In genomic region chr9:113233146-113233545, GRCh38 we compare ENCODE assay signal across 9 cellular contexts. TPM values are rescaled to one million over a fixed set of nuclear protein-coding genes. Genes with fewer than 3 reads are reported as not detected.
DNase-seq lines count a peak whose midpoint lies in the region; ATAC-seq, FAIRE-seq and TF ChIP-seq lines count a peak whose summit lies in the region.
"Had no signal": no experiment of that assay in that cellular context is flagged by ENCODE, and none has a peak within 500 bp of the region (broad histone marks: within the 10 kb centered on the region; RNA-seq: fewer than 3 reads in every experiment).

No MANE protein-coding gene starts in this region.

- TF ChIP-seq CTCF in endothelial cell of umbilical vein (IDR thresholded peaks at IDR 0.05; ENCODE audit: extremely low read depth in 1 of 2, insufficient read depth in 1 of 2, low read depth in 1 of 2, low read length in 2 of 2): no peak

- H3K4me3 ChIP-seq in endothelial cell of umbilical vein (replicated peaks in 1 of 3; ENCODE audit: insufficient read depth in 1 of 3, low read depth in 1 of 3, low read length in 3 of 3): peak overlapping the region in 1 of 3 experiments; percentile 31
- peak overlapping the region in 1 of 5 donors; percentile 20 for H3K4me3 ChIP-seq in subcutaneous abdominal adipose tissue (ENCODE audit: low read depth in 1 of 5, low read length in 5 of 5)

- no peaks in the 10 kb centered on the region for H3K9me1 ChIP-seq in endothelial cell of umbilical vein (replicated peaks; ENCODE audit: control insufficient read depth, extremely low read depth, insufficient read depth, low read length)

- H3K36me3 ChIP-seq in endothelial cell of umbilical vein (ENCODE audit: control insufficient read depth in 2 of 2, extremely low read depth in 1 of 2, insufficient read depth in 2 of 2, low read length in 2 of 2) (no peaks in the 10 kb centered on the region), subcutaneous abdominal adipose tissue (ENCODE audit: control insufficient read depth in 5 of 5, insufficient read depth in 5 of 5, low read length in 5 of 5) (no peaks in the 10 kb centered on the region)

- dilution Hi-C loops in endothelial cell of umbilical vein (cut with MboI; ENCODE audit: extremely low pct_ligation_motif_present, low sequenced_read_pairs): no loop called here

- peak overlapping the region; percentile 90 for H3K27ac Mint-ChIP-seq in activated CD8-positive, alpha-beta memory T cell treated with anti-CD3 and anti-CD28 coated beads, Interleukin-2, amount 10 ng/mL, durations not matched to agents 7 days and 5 days

- H3K36me3 Mint-ChIP-seq in activated CD8-positive, alpha-beta memory T cell treated with anti-CD3 and anti-CD28 coated beads, Interleukin-2, amount 10 ng/mL, durations not matched to agents 7 days and 5 days: no peaks in the 10 kb centered on the region

- intact Hi-C loops in endothelial cell of umbilical vein (cut with micrococcal nuclease): no loop called here

- H3K27me3 Mint-ChIP-seq in activated CD8-positive, alpha-beta memory T cell treated with anti-CD3 and anti-CD28 coated beads, Interleukin-2, amount 10 ng/mL, durations not matched to agents 7 days and 5 days: no peaks in the 10 kb centered on the region

- H3K27me3 ChIP-seq in endothelial cell of umbilical vein (ENCODE audit: control insufficient read depth in 2 of 2, insufficient read depth in 2 of 2, low read length in 2 of 2) (no peaks in the 10 kb centered on the region), subcutaneous abdominal adipose tissue (ENCODE audit: control insufficient read depth in 5 of 5, insufficient read depth in 4 of 5, low read length in 5 of 5) (no peaks in the 10 kb centered on the region)

- POLR2A ChIA-PET in endothelial cell of umbilical vein (lab: Charles Lee): no interaction called here

- no peak overlapping the region for H3K9ac ChIP-seq in endothelial cell of umbilical vein (replicated peaks; ENCODE audit: extremely low read depth, insufficient read depth, low read length)
- H3K9ac ChIP-seq in subcutaneous abdominal adipose tissue (ENCODE audit: low read length in 5 of 5): peak overlapping the region in 3 of 5 donors; percentile 39 to 51 (median 50)

- H3K27ac ChIP-seq in endothelial cell of umbilical vein (ENCODE audit: insufficient read depth, low read depth, low read length) (peak overlapping the region; percentile 41), subcutaneous abdominal adipose tissue (ENCODE audit: low read depth, low read length) (peak overlapping the region; percentile 56)

- CTCF ChIA-PET in activated CD8-positive, alpha-beta memory T cell treated with anti-CD3 and anti-CD28 coated beads, Interleukin-2, amount 10 ng/mL, durations not matched to agents 7 days and 5 days (lab: Charles Lee): interaction anchor here (0.9 to 2.6 kb wide), 5 partner anchors 11 to 42 kb away, joined by 3 to 13 read pairs (median 3); partner anchors contain the start of genes CDC26, FKBP15, PRPF4 and SLC31A1
- CTCF ChIA-PET in endothelial cell of umbilical vein (lab: Charles Lee): interaction anchor here (0.7 kb wide), 1 partner anchor 12 kb away, joined by 3 read pairs; the partner anchor contains the start of genes FKBP15 and SLC31A1

- H3K9me3 ChIP-seq in endothelial cell of umbilical vein (replicated peaks; ENCODE audit: control insufficient read depth, insufficient read depth, low read length) (no peaks in the 10 kb centered on the region), subcutaneous abdominal adipose tissue (ENCODE audit: control insufficient read depth in 5 of 5, low read length in 5 of 5) (no peaks in the 10 kb centered on the region)

- no peaks in the 10 kb centered on the region for H3K9me3 Mint-ChIP-seq in activated CD8-positive, alpha-beta memory T cell treated with anti-CD3 and anti-CD28 coated beads, Interleukin-2, amount 10 ng/mL, durations not matched to agents 7 days and 5 days (ENCODE audit: low read depth)

- no peak for TF ChIP-seq POLR2A in endothelial cell of umbilical vein (IDR thresholded peaks at IDR 0.05; ENCODE audit: low read depth, low read length)

- H3K4me1 Mint-ChIP-seq in activated CD8-positive, alpha-beta memory T cell treated with anti-CD3 and anti-CD28 coated beads, Interleukin-2, amount 10 ng/mL, durations not matched to agents 7 days and 5 days: peaks cover 25% of the 10 kb centered on the region

- H4K20me1 ChIP-seq in endothelial cell of umbilical vein (replicated peaks; ENCODE audit: control insufficient read depth, extremely low read depth, insufficient read depth, low read length): no peaks in the 10 kb centered on the region

- ATAC-seq in activated CD8-positive, alpha-beta memory T cell treated with anti-CD3 and anti-CD28 coated beads, Interleukin-2, amount 10 ng/mL, durations not matched to agents 7 days and 5 days: peak; percentile 40

- H3K4me3 Mint-ChIP-seq in activated CD8-positive, alpha-beta memory T cell treated with anti-CD3 and anti-CD28 coated beads, Interleukin-2, amount 10 ng/mL, durations not matched to agents 7 days and 5 days: peak overlapping the region; percentile 47

- no peaks in the 10 kb centered on the region for H3K79me2 ChIP-seq in endothelial cell of umbilical vein (ENCODE audit: control insufficient read depth, insufficient read depth, low read length)

- peaks cover 13% of the 10 kb centered on the region for H3K4me1 ChIP-seq in endothelial cell of umbilical vein (ENCODE audit: control insufficient read depth, extremely low read depth, insufficient read depth, low read length)
- peaks cover 0 to 24% (median 22%) of the 10 kb centered on the region in 5 donors for H3K4me1 ChIP-seq in subcutaneous abdominal adipose tissue (ENCODE audit: control insufficient read depth in 5 of 5, insufficient read depth in 5 of 5, low read length in 5 of 5)

- peak overlapping the region; percentile 71 for H3K4me2 ChIP-seq in endothelial cell of umbilical vein (ENCODE audit: insufficient read depth, low read length)

- no peak for DNase-seq in activated CD8-positive, alpha-beta memory T cell treated with anti-CD3 and anti-CD28 coated beads, Interleukin-2, amount 10 ng/mL, durations not matched to agents 7 days and 5 days
- no peak for DNase-seq in activated CD8-positive, alpha-beta memory T cell treated with anti-CD3 and anti-CD28 coated beads, Interleukin-2, amount 50 U/mL, for 4 hours
- DNase-seq in Kasumi-1 (lab: John Stamatoyannopoulos, UW) (peak; percentile 65 to 75), endothelial cell of umbilical vein (ENCODE audit: low read depth, low spot score) (peak; percentile 83), NCI-H748 (lab: John Stamatoyannopoulos, UW; ENCODE audit: unreplicated experiment) (no peak), NCI-H2227 treated with DMSO at 0.1 percent for 48 hours (lab: John Stamatoyannopoulos, UW) (no peak)
- DNase-seq in activated naive CD4-positive, alpha-beta T cell treated with anti-CD3 and anti-CD28 coated beads, Interleukin-2, amount 50 U/mL, for 16 hours: no peak
- DNase-seq: hippocampal formation had no signal

- FAIRE-seq in endothelial cell of umbilical vein (lab: Jason Lieb, UNC): peak; percentile 76

- peak overlapping the region; percentile 32 for H2AFZ ChIP-seq in endothelial cell of umbilical vein (ENCODE audit: low read depth, low read length)

- BruUV-seq in endothelial cell of umbilical vein (replicated peaks; lab: Mats Ljungman, UMichigan): no TSS peak

RNA-seq across cellular contexts. Expression of gene SLC31A1, which starts 11.8 kb away (rescaled TPM):
- 10 to 100 TPM in 1 of 2 experiments, 1 to 10 TPM in 1; 8.7 to 12.2 TPM for total RNA-seq in activated CD8-positive, alpha-beta memory T cell treated with anti-CD3 and anti-CD28 coated beads, Interleukin-2, amount 10 ng/mL, durations not matched to agents 7 days and 5 days
- total RNA-seq in endothelial cell of umbilical vein: 20.8 and 22.7 TPM in 2 replicates
- polyA plus RNA-seq in endothelial cell of umbilical vein: 11.3 and 13.5 TPM in 2 replicates
- 13.5 and 14.7 TPM in 2 replicates for polyA plus RNA-seq in endothelial cell of umbilical vein (2011; cell fraction: cytosol; rRNA removed)
- polyA plus RNA-seq in endothelial cell of umbilical vein (2011; cell fraction: nucleus; rRNA removed): 4.1 and 5.5 TPM in 2 replicates
- polyA plus RNA-seq in endothelial cell of umbilical vein (2012): 23.8 and 24.1 TPM in 2 replicates
- 19.5 and 20.4 TPM in 2 replicates for polyA minus RNA-seq in endothelial cell of umbilical vein
- 16.5 TPM for polyA minus RNA-seq in endothelial cell of umbilical vein (2011; cell fraction: cytosol; rRNA and poly(A)+ RNA removed)
- 5.2 and 6.4 TPM in 2 replicates for polyA minus RNA-seq in endothelial cell of umbilical vein (2011; cell fraction: nucleus; rRNA and poly(A)+ RNA removed)

RNA-seq across cellular contexts. Expression of gene FKBP15, which starts 12.1 kb away (rescaled TPM):
- 10 to 100 TPM; 40.4 to 42.8 TPM for total RNA-seq in activated CD8-positive, alpha-beta memory T cell treated with anti-CD3 and anti-CD28 coated beads, Interleukin-2, amount 10 ng/mL, durations not matched to agents 7 days and 5 days
- total RNA-seq in endothelial cell of umbilical vein: 24.6 and 26.8 TPM in 2 replicates
- 16.8 and 24.7 TPM in 2 replicates for polyA plus RNA-seq in endothelial cell of umbilical vein
- polyA plus RNA-seq in endothelial cell of umbilical vein (2011; cell fraction: cytosol; rRNA removed): 18.5 and 19.9 TPM in 2 replicates
- 54.7 and 64.3 TPM in 2 replicates for polyA plus RNA-seq in endothelial cell of umbilical vein (2011; cell fraction: nucleus; rRNA removed)
- 22.2 and 25.2 TPM in 2 replicates for polyA plus RNA-seq in endothelial cell of umbilical vein (2012)
- polyA minus RNA-seq in endothelial cell of umbilical vein: 60.2 and 61.6 TPM in 2 replicates
- 22.2 TPM for polyA minus RNA-seq in endothelial cell of umbilical vein (2011; cell fraction: cytosol; rRNA and poly(A)+ RNA removed)
- 40.1 and 49.2 TPM in 2 replicates for polyA minus RNA-seq in endothelial cell of umbilical vein (2011; cell fraction: nucleus; rRNA and poly(A)+ RNA removed)

RNA-seq across cellular contexts. Expression of gene CDC26, which starts 42.2 kb away (rescaled TPM):
- total RNA-seq in activated CD8-positive, alpha-beta memory T cell treated with anti-CD3 and anti-CD28 coated beads, Interleukin-2, amount 10 ng/mL, durations not matched to agents 7 days and 5 days: 10 to 100 TPM; 25.6 to 33.6 TPM
- 36.9 and 37.5 TPM in 2 replicates for total RNA-seq in endothelial cell of umbilical vein
- polyA plus RNA-seq in endothelial cell of umbilical vein: 17.6 and 25.7 TPM in 2 replicates
- 37.8 and 38.3 TPM in 2 replicates for polyA plus RNA-seq in endothelial cell of umbilical vein (2011; cell fraction: cytosol; rRNA removed)
- 14.9 and 23.6 TPM in 2 replicates for polyA plus RNA-seq in endothelial cell of umbilical vein (2011; cell fraction: nucleus; rRNA removed)
- 55.8 and 60.6 TPM in 2 replicates for polyA plus RNA-seq in endothelial cell of umbilical vein (2012)
- polyA minus RNA-seq in endothelial cell of umbilical vein: 16.8 and 18.9 TPM in 2 replicates
- 10.1 TPM for polyA minus RNA-seq in endothelial cell of umbilical vein (2011; cell fraction: cytosol; rRNA and poly(A)+ RNA removed)
- polyA minus RNA-seq in endothelial cell of umbilical vein (2011; cell fraction: nucleus; rRNA and poly(A)+ RNA removed): 3.6 and 6.0 TPM in 2 replicates

RNA-seq across cellular contexts. Expression of gene PRPF4, which starts 42.3 kb away (rescaled TPM):
- total RNA-seq in activated CD8-positive, alpha-beta memory T cell treated with anti-CD3 and anti-CD28 coated beads, Interleukin-2, amount 10 ng/mL, durations not matched to agents 7 days and 5 days: 10 to 100 TPM; 34.0 to 43.4 TPM
- total RNA-seq in endothelial cell of umbilical vein: 24.2 and 25.8 TPM in 2 replicates
- polyA plus RNA-seq in endothelial cell of umbilical vein: 10.0 and 12.9 TPM in 2 replicates
- 18.6 and 20.8 TPM in 2 replicates for polyA plus RNA-seq in endothelial cell of umbilical vein (2011; cell fraction: cytosol; rRNA removed)
- polyA plus RNA-seq in endothelial cell of umbilical vein (2011; cell fraction: nucleus; rRNA removed): 13.3 and 15.2 TPM in 2 replicates
- polyA plus RNA-seq in endothelial cell of umbilical vein (2012): 29.0 and 37.2 TPM in 2 replicates
- 12.5 and 16.4 TPM in 2 replicates for polyA minus RNA-seq in endothelial cell of umbilical vein
- 18.4 TPM for polyA minus RNA-seq in endothelial cell of umbilical vein (2011; cell fraction: cytosol; rRNA and poly(A)+ RNA removed)
- 4.9 and 10.3 TPM in 2 replicates for polyA minus RNA-seq in endothelial cell of umbilical vein (2011; cell fraction: nucleus; rRNA and poly(A)+ RNA removed)

Comparison
In these comparisons a context has a peak if more than half of its experiments do, and no peak if none do; other contexts are left out.
1. DNase-seq: peak in Kasumi-1 (2 of 2) and endothelial cell of umbilical vein (single experiment); none in activated CD8-positive, alpha-beta memory T cell treated with anti-CD3 and anti-CD28 coated beads, Interleukin-2, amount 10 ng/mL, durations not matched to agents 7 days and 5 days (single experiment), activated CD8-positive, alpha-beta memory T cell treated with anti-CD3 and anti-CD28 coated beads, Interleukin-2, amount 50 U/mL, for 4 hours (single experiment), NCI-H748 (single experiment), NCI-H2227 treated with DMSO at 0.1 percent for 48 hours (single experiment) and activated naive CD4-positive, alpha-beta T cell treated with anti-CD3 and anti-CD28 coated beads, Interleukin-2, amount 50 U/mL, for 16 hours (single experiment).